ENCODE assay signal across 14 cellular contexts in genomic region chr15:74251187-74251811, GRCh38. TPM values are rescaled to one million over a fixed set of nuclear protein-coding genes. Genes with fewer than 3 reads are reported as not detected.
A peak's percentile ranks its signal among the peaks of the same experiment; 100 is the strongest.
DNase-seq lines count a peak whose midpoint lies in the region; ATAC-seq and TF ChIP-seq lines count a peak whose summit lies in the region.
"Had no signal": no experiment of that assay in that cellular context is flagged by ENCODE, and none has a peak within 500 bp of the region (broad histone marks: within the 10 kb centered on the region; RNA-seq: fewer than 3 reads in every experiment).

No MANE protein-coding gene starts in this region.

- peak overlapping the region; percentile 77 for H3K27ac ChIP-seq in caudate nucleus (ENCODE audit: low read depth, low read length)
- H3K27ac ChIP-seq: 22Rv1, esophagus squamous epithelium, transverse colon had no signal

- POLR2A ChIA-PET in naive thymus-derived CD8-positive, alpha-beta T cell (lab: Charles Lee) = no interaction called here

- no peaks in the 10 kb centered on the region for H3K9me3 Mint-ChIP-seq in stimulated activated memory B cell treated with anti-CD40 and anti-IgM and Interleukin-4, amounts not matched to agents 10 μg/mL and 1 μg/mL and 100 μg/mL, for 72 hours
- H3K9me3 Mint-ChIP-seq in naive thymus-derived CD8-positive, alpha-beta T cell = no peaks in the 10 kb centered on the region
- no peaks in the 10 kb centered on the region for H3K9me3 Mint-ChIP-seq in HFFc6

- DNase-seq in DMS 273 (lab: John Stamatoyannopoulos, UW; ENCODE audit: unreplicated experiment) (peak; percentile 53), DMS 273 treated with DMSO at 0.1 percent for 48 hours (lab: John Stamatoyannopoulos, UW) (no peak), caudate nucleus (lab: John Stamatoyannopoulos, UW) (peak in 60 of 61 donors; percentile 8 to 100 (median 71)), left lobe of liver (ENCODE audit: low spot score) (peak; percentile 85), HFFc6 (no peak)
- DNase-seq in naive thymus-derived CD8-positive, alpha-beta T cell = no peak
- DNase-seq: activated gamma-delta T cell, esophagus squamous epithelium, KBM-7, NCI-H2081 treated with DMSO at 0.1 percent for 48 hours, transverse colon had no signal

- peaks cover 18% of the 10 kb centered on the region for H3K27me3 Mint-ChIP-seq in stimulated activated memory B cell treated with anti-CD40 and anti-IgM and Interleukin-4, amounts not matched to agents 10 μg/mL and 1 μg/mL and 100 μg/mL, for 72 hours
- H3K27me3 Mint-ChIP-seq in naive thymus-derived CD8-positive, alpha-beta T cell = peaks cover 0 to 9% (median 3%) of the 10 kb centered on the region in 5 donors
- peaks cover 28% of the 10 kb centered on the region for H3K27me3 Mint-ChIP-seq in HFFc6 (ENCODE audit: insufficient read depth)

- TF ChIP-seq CTCF in HFFc6 (IDR thresholded peaks at IDR 0.05) = no peak

- peak; percentile 94 for ATAC-seq in left lobe of liver
- ATAC-seq in stimulated activated memory B cell treated with anti-CD40 and anti-IgM and Interleukin-4, amounts not matched to agents 10 μg/mL and 1 μg/mL and 100 μg/mL, for 72 hours = peak; percentile 10
- no peak for ATAC-seq in naive thymus-derived CD8-positive, alpha-beta T cell
- ATAC-seq in GM18867 (IDR thresholded peaks at IDR 0.05; ENCODE audit: unreplicated experiment) = no peak

- H3K27ac Mint-ChIP-seq in stimulated activated memory B cell treated with anti-CD40 and anti-IgM and Interleukin-4, amounts not matched to agents 10 μg/mL and 1 μg/mL and 100 μg/mL, for 72 hours = no peak overlapping the region
- H3K27ac Mint-ChIP-seq in naive thymus-derived CD8-positive, alpha-beta T cell = no peak overlapping the region
- H3K27ac Mint-ChIP-seq in HFFc6 = no peak overlapping the region

- no peaks in the 10 kb centered on the region for H3K36me3 Mint-ChIP-seq in stimulated activated memory B cell treated with anti-CD40 and anti-IgM and Interleukin-4, amounts not matched to agents 10 μg/mL and 1 μg/mL and 100 μg/mL, for 72 hours
- H3K36me3 Mint-ChIP-seq in naive thymus-derived CD8-positive, alpha-beta T cell = no peaks in the 10 kb centered on the region
- no peaks in the 10 kb centered on the region for H3K36me3 Mint-ChIP-seq in HFFc6 (ENCODE audit: low read depth)

- H3K4me1 Mint-ChIP-seq in stimulated activated memory B cell treated with anti-CD40 and anti-IgM and Interleukin-4, amounts not matched to agents 10 μg/mL and 1 μg/mL and 100 μg/mL, for 72 hours = no peaks in the 10 kb centered on the region
- peaks cover 0 to 3% (median 1%) of the 10 kb centered on the region in 4 donors for H3K4me1 Mint-ChIP-seq in naive thymus-derived CD8-positive, alpha-beta T cell
- H3K4me1 Mint-ChIP-seq in HFFc6 (ENCODE audit: low read depth) = peaks cover 23% of the 10 kb centered on the region

- H3K4me3 Mint-ChIP-seq in stimulated activated memory B cell treated with anti-CD40 and anti-IgM and Interleukin-4, amounts not matched to agents 10 μg/mL and 1 μg/mL and 100 μg/mL, for 72 hours = no peak overlapping the region
- H3K4me3 Mint-ChIP-seq in naive thymus-derived CD8-positive, alpha-beta T cell = no peak overlapping the region
- H3K4me3 Mint-ChIP-seq in HFFc6 = no peak overlapping the region

RNA-seq across cellular contexts. Expression of gene CCDC33, which starts 15.2 kb away (rescaled TPM):
- not detected for total RNA-seq in left lobe of liver
- total RNA-seq in naive thymus-derived CD8-positive, alpha-beta T cell = not detected
- polyA plus RNA-seq in naive thymus-derived CD8-positive, alpha-beta T cell = not detected
- total RNA-seq in HFFc6 (2021; fragmentation: NEBNext Ultra II Directional; extraction: Animal tissue kit (Norgen Biotek cat#: 25700)) = under 1 TPM in 1 of 6 experiments, not detected in 5; 0.30 TPM
- total RNA-seq: esophagus squamous epithelium had no signal

RNA-seq across cellular contexts. Expression of gene STRA6, which starts 48.7 kb away (rescaled TPM):
- not detected for total RNA-seq in left lobe of liver
- not detected for total RNA-seq in naive thymus-derived CD8-positive, alpha-beta T cell
- polyA plus RNA-seq in naive thymus-derived CD8-positive, alpha-beta T cell = not detected
- 1 to 10 TPM; 2.2 to 3.2 (median 2.6) TPM for total RNA-seq in HFFc6 (2021; fragmentation: NEBNext Ultra II Directional; extraction: Animal tissue kit (Norgen Biotek cat#: 25700))
- total RNA-seq: transverse colon had no signal

Comparison
In these comparisons a context has a peak if more than half of its experiments do, and no peak if none do; other contexts are left out.
1. DNase-seq: peak in DMS 273 (single experiment), caudate nucleus (60 of 61) and left lobe of liver (single experiment); none in DMS 273 treated with DMSO at 0.1 percent for 48 hours (single experiment), naive thymus-derived CD8-positive, alpha-beta T cell (0 of 10) and HFFc6 (single experiment).
2. ATAC-seq: peak in left lobe of liver (single experiment) and stimulated activated memory B cell treated with anti-CD40 and anti-IgM and Interleukin-4, amounts not matched to agents 10 μg/mL and 1 μg/mL and 100 μg/mL, for 72 hours (single experiment); none in naive thymus-derived CD8-positive, alpha-beta T cell (0 of 2) and GM18867 (single experiment).